9 cellular contexts compared by ENCODE assay signal in the genomic region with DNA sequence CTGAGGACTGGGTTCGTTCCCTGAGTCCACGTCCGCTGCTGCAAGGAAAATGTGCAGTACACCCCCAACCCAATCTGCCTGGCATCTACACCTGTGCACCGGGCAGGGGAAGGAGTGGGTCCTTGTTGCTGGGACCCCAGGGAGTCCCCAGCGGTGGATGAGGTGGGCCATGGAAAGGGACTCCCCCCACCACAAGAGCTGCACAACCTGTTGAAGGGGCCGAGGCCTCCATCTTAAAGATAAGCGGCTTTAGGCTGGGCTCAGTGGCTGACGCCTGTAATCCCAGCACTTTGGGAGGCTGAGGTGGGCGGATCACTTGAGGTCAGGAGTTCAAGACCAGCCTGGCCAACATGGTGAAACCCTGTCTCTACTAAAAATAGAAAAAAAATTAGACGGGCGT. TPM values are rescaled to one million over a fixed set of nuclear protein-coding genes. Genes with fewer than 3 reads are reported as not detected.
DNase-seq lines count a peak whose midpoint lies in the region; ATAC-seq, FAIRE-seq and TF ChIP-seq lines count a peak whose summit lies in the region.
"Not testable (repeated sequence)": the region's sequence is repeated elsewhere in the genome, so short reads cannot be mapped to it uniquely, and the experiment has no call there.
"Had no signal": no experiment of that assay in that cellular context is flagged by ENCODE, and none has a peak within 500 bp of the region (broad histone marks: within the 10 kb centered on the region; RNA-seq: fewer than 3 reads in every experiment).

No MANE protein-coding gene starts in this region.

- not testable (repeated sequence) for H3K4me3 Mint-ChIP-seq in CD14-positive monocyte; activated naive CD8-positive, alpha-beta T cell treated with anti-CD3 and anti-CD28 coated beads, Interleukin-2, amount 10 ng/mL, durations not matched to agents 7 days and 5 days; type B pancreatic cell

- peaks cover 25 to 49% (median 27%) of the 10 kb centered on the region in 3 donors for H3K27me3 Mint-ChIP-seq in CD14-positive monocyte (ENCODE audit: low read depth in 3 of 3)
- H3K27me3 Mint-ChIP-seq in activated naive CD8-positive, alpha-beta T cell treated with anti-CD3 and anti-CD28 coated beads, Interleukin-2, amount 10 ng/mL, durations not matched to agents 7 days and 5 days: peaks cover 17% of the 10 kb centered on the region
- H3K27me3 Mint-ChIP-seq in type B pancreatic cell: not testable (repeated sequence)

- H3K4me1 Mint-ChIP-seq in CD14-positive monocyte: not testable (repeated sequence)
- peaks cover 21% of the 10 kb centered on the region for H3K4me1 Mint-ChIP-seq in activated naive CD8-positive, alpha-beta T cell treated with anti-CD3 and anti-CD28 coated beads, Interleukin-2, amount 10 ng/mL, durations not matched to agents 7 days and 5 days
- H3K4me1 Mint-ChIP-seq in type B pancreatic cell (ENCODE audit: unreplicated experiment): peaks cover 27% of the 10 kb centered on the region

- intact Hi-C loops in CD14-positive monocyte (cut with micrococcal nuclease); kidney (cut with DNase I): not testable (repeated sequence)
- intact Hi-C loops in cardiac septum (cut with DNase I) (loop anchor here (5.0 kb wide), 1 partner anchor 341 kb away; no protein-coding TSS in a partner anchor), mucosa of descending colon (cut with DNase I, micrococcal nuclease) (loop anchor here in 1 of 2 donors (10.0 kb wide), 1 partner anchor 76 kb away; no protein-coding TSS in a partner anchor)

- not testable (repeated sequence) for FAIRE-seq in kidney (lab: Jason Lieb, UNC)

- not testable (repeated sequence) for H3K36me3 Mint-ChIP-seq in CD14-positive monocyte; activated naive CD8-positive, alpha-beta T cell treated with anti-CD3 and anti-CD28 coated beads, Interleukin-2, amount 10 ng/mL, durations not matched to agents 7 days and 5 days; type B pancreatic cell

- H3K27ac ChIP-seq in kidney (ENCODE audit: low read depth in 2 of 2, low read length in 2 of 2): not testable (repeated sequence)

- TF ChIP-seq CTCF in CD14-positive monocyte (IDR thresholded peaks at IDR 0.05); kidney (IDR thresholded peaks at IDR 0.05; ENCODE audit: borderline replicate concordance, extremely low read depth, insufficient read depth); mucosa of descending colon (IDR thresholded peaks at IDR 0.05); type B pancreatic cell (conservative IDR thresholded peaks at IDR 0.05): not testable (repeated sequence)

- H3K4me1 ChIP-seq in kidney (ENCODE audit: control insufficient read depth in 1 of 2, insufficient read depth in 1 of 2, low read depth in 1 of 2, low read length in 2 of 2) (peaks cover 0 to 22% of the 10 kb centered on the region in 2 donors), mucosa of descending colon (ENCODE audit: low read depth) (peaks cover 18% of the 10 kb centered on the region)

- H3K9me3 ChIP-seq in kidney (ENCODE audit: control insufficient read depth in 1 of 2, low read length in 2 of 2); mucosa of descending colon: not testable (repeated sequence)

- H3K36me3 ChIP-seq in kidney (ENCODE audit: control insufficient read depth in 1 of 2, insufficient read depth in 2 of 2, low read length in 2 of 2); mucosa of descending colon (ENCODE audit: low read depth): not testable (repeated sequence)

- peak; percentile 32 for DNase-seq in CD14-positive monocyte (ENCODE audit: low spot score)
- DNase-seq in activated CD4-positive, alpha-beta T cell treated with anti-CD3 and anti-CD28 coated beads for 48 hours: peak; percentile 1
- DNase-seq in activated naive CD8-positive, alpha-beta T cell treated with anti-CD3 and anti-CD28 coated beads, Interleukin-2, amount 10 ng/mL, durations not matched to agents 7 days and 5 days: peak; percentile 21
- DNase-seq in cardiac septum (ENCODE audit: low spot score): peak; percentile 33
- peak; percentile 32 for DNase-seq in kidney
- DNase-seq in mucosa of descending colon: peak in 2 of 3 donors; percentile 16 to 29
- peak; percentile 0 for DNase-seq in stimulated activated CD4-positive, alpha-beta T cell treated with anti-CD3 and anti-CD28 coated beads, Interleukin-15, amount 100 ng/mL, for 24 hours
- peak; percentile 27 for DNase-seq in type B pancreatic cell (ENCODE audit: extremely low spot score, unreplicated experiment)

- POLR2A ChIA-PET in activated naive CD8-positive, alpha-beta T cell treated with anti-CD3 and anti-CD28 coated beads, Interleukin-2, amount 10 ng/mL, durations not matched to agents 7 days and 5 days (lab: Charles Lee): not testable (repeated sequence)

- H3K9ac ChIP-seq in kidney (ENCODE audit: low read length in 2 of 2): not testable (repeated sequence)

- not testable (repeated sequence) for H3K4me3 ChIP-seq in kidney (ENCODE audit: low read length in 2 of 2); mucosa of descending colon

- H3K27ac Mint-ChIP-seq in CD14-positive monocyte; activated naive CD8-positive, alpha-beta T cell treated with anti-CD3 and anti-CD28 coated beads, Interleukin-2, amount 10 ng/mL, durations not matched to agents 7 days and 5 days: not testable (repeated sequence)
- peak overlapping the region; percentile 29 for H3K27ac Mint-ChIP-seq in type B pancreatic cell

- ATAC-seq in activated naive CD8-positive, alpha-beta T cell treated with anti-CD3 and anti-CD28 coated beads, Interleukin-2, amount 10 ng/mL, durations not matched to agents 7 days and 5 days (ENCODE audit: low read depth); mucosa of descending colon: not testable (repeated sequence)

- H3K9me3 Mint-ChIP-seq in CD14-positive monocyte; activated naive CD8-positive, alpha-beta T cell treated with anti-CD3 and anti-CD28 coated beads, Interleukin-2, amount 10 ng/mL, durations not matched to agents 7 days and 5 days; type B pancreatic cell: not testable (repeated sequence)

RNA-seq across cellular contexts. Expression of a gene that starts 7.8 kb away (rescaled TPM):
- not detected for polyA plus RNA-seq in CD14-positive monocyte
- under 1 TPM; 0.23 to 0.36 TPM for total RNA-seq in activated naive CD8-positive, alpha-beta T cell treated with anti-CD3 and anti-CD28 coated beads, Interleukin-2, amount 10 ng/mL, durations not matched to agents 7 days and 5 days
- total RNA-seq in cardiac septum: 3.6 TPM
- total RNA-seq in kidney: 14.1 TPM
- 7.9 TPM for polyA plus RNA-seq in kidney (ENCODE audit: insufficient read depth, low read depth, low replicate concordance)
- total RNA-seq in mucosa of descending colon: 1 to 10 TPM in 2 of 3 donors, under 1 TPM in 1; 0.93 to 3.7 (median 2.1) TPM
- 23.3 and 24.3 TPM in 2 replicates for total RNA-seq in type B pancreatic cell (ENCODE audit: low replicate concordance)
- total RNA-seq: GM23248 had no signal
- polyA plus RNA-seq: GM23248 had no signal
